In genomic region chr4:105957680-105958079, GRCh38 we compare ENCODE assay signal across 1 cellular context.
TF ChIP-seq lines count a peak whose summit lies in the region.

No MANE protein-coding gene starts in this region.

TF ChIP-seq in H1, 55 proteins besides CTCF, POLR2A, EP300 and RAD21:
- TF ChIP-seq CHD7 (IDR thresholded peaks at IDR 0.05; ENCODE audit: insufficient replicate concordance, low read length) (no peak), POLR2AphosphoS5 (IDR thresholded peaks at IDR 0.05; ENCODE audit: low read depth, low read length) (no peak), CBX8 (IDR thresholded peaks at IDR 0.05; ENCODE audit: borderline replicate concordance, low read depth, low read length) (no peak), USF2 (IDR thresholded peaks at IDR 0.05; ENCODE audit: low read length) (no peak), SIRT6 (IDR thresholded peaks at IDR 0.05; ENCODE audit: low read length) (no peak), SIN3A (conservative IDR thresholded peaks at IDR 0.05 in 1 of 2, IDR thresholded peaks at IDR 0.05 in 1 of 2; ENCODE audit: low read depth in 1 of 2, low read length in 2 of 2) (no peak), BACH1 (IDR thresholded peaks at IDR 0.05; ENCODE audit: low read length) (no peak), EGR1 (IDR thresholded peaks at IDR 0.05; ENCODE audit: borderline replicate concordance, low read depth, low read length) (no peak), SRF (IDR thresholded peaks at IDR 0.05; ENCODE audit: low read depth, low read length) (no peak), RBBP5 (IDR thresholded peaks at IDR 0.05; ENCODE audit: borderline replicate concordance, low read depth, low read length) (no peak), CTBP2 (IDR thresholded peaks at IDR 0.05; ENCODE audit: borderline replicate concordance, insufficient read depth, insufficient read length, low read length) (no peak), POU5F1 (IDR thresholded peaks at IDR 0.05; ENCODE audit: low read depth, low read length) (no peak)
TF ChIP-seq in H1: peak in this region for 0.
